ENCODE assay signal across 25 cellular contexts in the genomic region with DNA sequence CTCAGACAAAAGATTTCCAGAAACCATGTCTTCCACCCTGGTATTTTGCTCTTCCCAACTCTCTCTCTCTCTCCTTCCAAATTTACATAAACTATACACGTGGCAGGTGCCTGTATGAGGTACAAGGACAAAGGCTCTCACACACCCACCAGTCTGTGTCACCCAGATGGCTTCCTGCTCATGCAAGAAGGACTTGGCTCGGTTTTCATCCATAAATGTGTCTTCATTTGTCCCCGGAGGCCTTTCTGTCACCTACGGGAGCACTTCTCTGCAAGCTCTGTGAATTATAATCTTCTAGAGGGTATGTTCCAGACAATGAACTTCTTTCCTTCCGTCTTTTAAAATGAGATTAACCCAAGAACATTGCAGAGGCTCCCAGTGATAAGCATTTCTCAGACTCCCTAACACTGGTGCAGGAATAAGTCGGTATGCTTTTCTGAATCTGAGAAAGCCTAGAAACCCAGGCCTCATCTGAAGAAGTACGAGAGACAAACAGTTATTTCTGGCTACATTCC.
"Had no signal": no experiment of that assay in that cellular context is flagged by ENCODE, and none has a peak within 500 bp of the region (broad histone marks: within the 10 kb centered on the region; RNA-seq: fewer than 3 reads in every experiment).

No MANE protein-coding gene starts in this region.

- H3K9me3 ChIP-seq: SK-N-SH had no signal

- H3K9ac ChIP-seq: SK-N-SH had no signal

- ATAC-seq: Panc1, PC-3, T-cell had no signal

- DNase-seq: Kasumi-1; KBM-7; MM.1S; NCI-H1048; NCI-H1105; NCI-H1417; NCI-H1436 treated with DMSO at 0.1 percent for 48 hours; NCI-H1694; NCI-H2029; NCI-H2081 treated with DMSO at 0.1 percent for 48 hours; NCI-H2171; NCI-H226; NCI-H446; NCI-H510A; NCI-H524 treated with DMSO at 0.1 percent for 48 hours; NCI-H748 treated with DMSO at 0.1 percent for 48 hours; NK-92 treated with Interleukin-12 subunit alpha and Interleukin-12 subunit beta, amount 100 ng/mL, for 24 hours; PC-3; SHP77; SK-N-SH; SW 1271; T-cell had no signal

- H3K27ac ChIP-seq: HL-60, RWPE1 had no signal

- H3K4me2 ChIP-seq: SK-N-SH had no signal
